Comparison of ENCODE assay signal across 16 cellular contexts in genomic region chr3:127691494-127691893, GRCh38. TPM values are rescaled to one million over a fixed set of nuclear protein-coding genes. Genes with fewer than 3 reads are reported as not detected.
DNase-seq lines count a peak whose midpoint lies in the region; ATAC-seq and TF ChIP-seq lines count a peak whose summit lies in the region.
"Had no signal": no experiment of that assay in that cellular context is flagged by ENCODE, and none has a peak within 500 bp of the region (broad histone marks: within the 10 kb centered on the region; RNA-seq: fewer than 3 reads in every experiment).

No MANE protein-coding gene starts in this region.

- H3K9me3 ChIP-seq in stomach smooth muscle (ENCODE audit: control insufficient read depth in 2 of 2, low read length in 2 of 2): no peaks in the 10 kb centered on the region
- H3K9me3 ChIP-seq: esophagus squamous epithelium had no signal

- H3K4ac ChIP-seq in mesendoderm (ENCODE audit: low read depth, low read length): no peak overlapping the region

- H3K56ac ChIP-seq in mesendoderm (ENCODE audit: low read length): peak overlapping the region; percentile 53

- no peaks in the 10 kb centered on the region for H3K79me2 ChIP-seq in mesendoderm (ENCODE audit: control insufficient read depth, insufficient read depth, low read length)

- no peak for TF ChIP-seq CTCF in chondrocyte (IDR thresholded peaks at IDR 0.05)
- no peak for TF ChIP-seq CTCF in activated CD8-positive, alpha-beta T cell treated with anti-CD3 and anti-CD28 coated beads for 36 hours (IDR thresholded peaks at IDR 0.05)

- H3K4me3 Mint-ChIP-seq in chondrocyte (ENCODE audit: unreplicated experiment): no peak overlapping the region
- H3K4me3 Mint-ChIP-seq in activated CD8-positive, alpha-beta T cell treated with anti-CD3 and anti-CD28 coated beads for 36 hours: no peak overlapping the region
- H3K4me3 Mint-ChIP-seq in activated T-cell treated with anti-CD3 and anti-CD28 coated beads, Interleukin-2, amount 50 U/mL, for 24 hours: no peak overlapping the region
- H3K4me3 Mint-ChIP-seq: activated CD4-positive, alpha-beta T cell treated with anti-CD3 and anti-CD28 coated beads, Interleukin-2, amount 10 ng/mL, durations not matched to agents 24 days and 14 days; activated T-cell treated with anti-CD3 and anti-CD28 coated beads, Interleukin-2, amount 50 U/mL, for 4 hours; CD8-positive, alpha-beta memory T cell; mesothelial cell of epicardium had no signal

- no peak overlapping the region for H2BK15ac ChIP-seq in mesendoderm (replicated peaks; ENCODE audit: low read depth)

- no peaks in the 10 kb centered on the region for H3K79me1 ChIP-seq in mesendoderm (ENCODE audit: low read length)

- peak; percentile 32 for DNase-seq in KBM-7
- DNase-seq in chondrocyte (ENCODE audit: low spot score): peak; percentile 71
- DNase-seq in mesendoderm: no peak
- DNase-seq in activated CD8-positive, alpha-beta T cell treated with anti-CD3 and anti-CD28 coated beads for 36 hours: no peak
- DNase-seq in stimulated activated CD4-positive, alpha-beta T cell treated with anti-CD3 and anti-CD28 coated beads, Interleukin-2, amount 100 ng/mL, for 24 hours: no peak
- DNase-seq in activated T-cell treated with anti-CD3 and anti-CD28 coated beads, Interleukin-2, amount 50 U/mL, for 24 hours: no peak
- DNase-seq: activated T-cell treated with anti-CD3 and anti-CD28 coated beads, Interleukin-2, amount 50 U/mL, for 4 hours; cortex of kidney; esophagus squamous epithelium; GDM1; NCI-H2081 treated with DMSO at 0.1 percent for 48 hours; T-helper 9 cell had no signal

- H4K5ac ChIP-seq in mesendoderm (ENCODE audit: low read length): no peak overlapping the region

- H3K4me1 ChIP-seq in mesendoderm (ENCODE audit: control insufficient read depth, low read depth, low read length) (peaks cover 2% of the 10 kb centered on the region), stomach smooth muscle (ENCODE audit: control insufficient read depth, insufficient read depth, low read length) (peaks cover 47% of the 10 kb centered on the region)

- H3K36me3 ChIP-seq in mesendoderm (ENCODE audit: control insufficient read depth, insufficient read depth, low read length): no peaks in the 10 kb centered on the region
- H3K36me3 ChIP-seq in stomach smooth muscle (ENCODE audit: control insufficient read depth in 2 of 2, insufficient read depth in 2 of 2, low read length in 2 of 2): peaks cover 9 to 16% of the 10 kb centered on the region in 2 donors

- no peak overlapping the region for H4K8ac ChIP-seq in mesendoderm (ENCODE audit: low read depth, low read length)

- H3K9ac ChIP-seq in mesendoderm (ENCODE audit: low read length): no peak overlapping the region
- H3K9ac ChIP-seq in stomach smooth muscle (ENCODE audit: low read length in 2 of 2): peak overlapping the region in 1 of 2 donors; percentile 58

- H3K4me3 ChIP-seq in mesendoderm (ENCODE audit: low read length): no peak overlapping the region
- H3K4me3 ChIP-seq in stomach smooth muscle (ENCODE audit: low read length in 2 of 2): no peak overlapping the region
- H3K4me3 ChIP-seq: esophagus squamous epithelium had no signal

- POLR2A ChIA-PET in activated CD8-positive, alpha-beta T cell treated with anti-CD3 and anti-CD28 coated beads for 36 hours (lab: Charles Lee): no interaction called here

- no peak overlapping the region for H3K27ac Mint-ChIP-seq in chondrocyte (ENCODE audit: unreplicated experiment)
- H3K27ac Mint-ChIP-seq in activated CD8-positive, alpha-beta T cell treated with anti-CD3 and anti-CD28 coated beads for 36 hours: no peak overlapping the region
- H3K27ac Mint-ChIP-seq in activated T-cell treated with anti-CD3 and anti-CD28 coated beads, Interleukin-2, amount 50 U/mL, for 24 hours: no peak overlapping the region
- H3K27ac Mint-ChIP-seq: activated CD4-positive, alpha-beta T cell treated with anti-CD3 and anti-CD28 coated beads, Interleukin-2, amount 10 ng/mL, durations not matched to agents 24 days and 14 days; mesothelial cell of epicardium had no signal

- in situ Hi-C loops in KBM-7 (cut with MboI; ENCODE audit: low pct_unique_long_range_greater_than_20kb, low sequenced_read_pairs): no loop called here

- H3K27ac ChIP-seq in mesendoderm (ENCODE audit: low read depth, low read length) (no peak overlapping the region), stomach smooth muscle (ENCODE audit: low read length) (peak overlapping the region; percentile 80)

- no peaks in the 10 kb centered on the region for H3K27me3 Mint-ChIP-seq in chondrocyte (ENCODE audit: low read depth)
- H3K27me3 Mint-ChIP-seq in activated CD8-positive, alpha-beta T cell treated with anti-CD3 and anti-CD28 coated beads for 36 hours: no peaks in the 10 kb centered on the region
- H3K27me3 Mint-ChIP-seq in activated T-cell treated with anti-CD3 and anti-CD28 coated beads, Interleukin-2, amount 50 U/mL, for 24 hours: no peaks in the 10 kb centered on the region
- H3K27me3 Mint-ChIP-seq: activated CD4-positive, alpha-beta T cell treated with anti-CD3 and anti-CD28 coated beads, Interleukin-2, amount 10 ng/mL, durations not matched to agents 24 days and 14 days; CD8-positive, alpha-beta memory T cell had no signal

- peaks cover 4% of the 10 kb centered on the region for H3K36me3 Mint-ChIP-seq in chondrocyte (ENCODE audit: low read depth)
- no peaks in the 10 kb centered on the region for H3K36me3 Mint-ChIP-seq in activated CD8-positive, alpha-beta T cell treated with anti-CD3 and anti-CD28 coated beads for 36 hours (ENCODE audit: low read depth)
- no peaks in the 10 kb centered on the region for H3K36me3 Mint-ChIP-seq in activated T-cell treated with anti-CD3 and anti-CD28 coated beads, Interleukin-2, amount 50 U/mL, for 24 hours (ENCODE audit: low read depth)
- H3K36me3 Mint-ChIP-seq: CD8-positive, alpha-beta memory T cell; mesothelial cell of epicardium had no signal

- H2AK5ac ChIP-seq in mesendoderm (ENCODE audit: low read length): no peak overlapping the region

- no peak overlapping the region for H3K4me2 ChIP-seq in mesendoderm (ENCODE audit: low read length)

- no peak overlapping the region for H2BK120ac ChIP-seq in mesendoderm (ENCODE audit: low read depth, low read length)

- peaks cover 13% of the 10 kb centered on the region for H3K4me1 Mint-ChIP-seq in chondrocyte (ENCODE audit: low read depth)
- H3K4me1 Mint-ChIP-seq in activated CD8-positive, alpha-beta T cell treated with anti-CD3 and anti-CD28 coated beads for 36 hours (ENCODE audit: low read depth): no peaks in the 10 kb centered on the region
- no peaks in the 10 kb centered on the region for H3K4me1 Mint-ChIP-seq in activated T-cell treated with anti-CD3 and anti-CD28 coated beads, Interleukin-2, amount 50 U/mL, for 24 hours (ENCODE audit: low read depth)
- H3K4me1 Mint-ChIP-seq: activated CD4-positive, alpha-beta T cell treated with anti-CD3 and anti-CD28 coated beads, Interleukin-2, amount 10 ng/mL, durations not matched to agents 24 days and 14 days; CD8-positive, alpha-beta memory T cell had no signal

- no peaks in the 10 kb centered on the region for H3K27me3 ChIP-seq in mesendoderm (ENCODE audit: insufficient read depth, low read length, poor library complexity)
- H3K27me3 ChIP-seq in stomach smooth muscle (ENCODE audit: control insufficient read depth in 1 of 2, insufficient read depth in 2 of 2, low read length in 2 of 2): no peaks in the 10 kb centered on the region
- H3K27me3 ChIP-seq: esophagus squamous epithelium had no signal

- H3K9me3 Mint-ChIP-seq in chondrocyte (ENCODE audit: low read depth): no peaks in the 10 kb centered on the region
- H3K9me3 Mint-ChIP-seq in activated CD8-positive, alpha-beta T cell treated with anti-CD3 and anti-CD28 coated beads for 36 hours: no peaks in the 10 kb centered on the region
- H3K9me3 Mint-ChIP-seq in activated T-cell treated with anti-CD3 and anti-CD28 coated beads, Interleukin-2, amount 50 U/mL, for 24 hours: no peaks in the 10 kb centered on the region
- H3K9me3 Mint-ChIP-seq: activated CD4-positive, alpha-beta T cell treated with anti-CD3 and anti-CD28 coated beads, Interleukin-2, amount 10 ng/mL, durations not matched to agents 24 days and 14 days; activated T-cell treated with anti-CD3 and anti-CD28 coated beads, Interleukin-2, amount 50 U/mL, for 4 hours; CD8-positive, alpha-beta memory T cell; mesothelial cell of epicardium had no signal

- H2BK5ac ChIP-seq in mesendoderm (ENCODE audit: low read length): no peak overlapping the region

- CTCF ChIA-PET in activated CD8-positive, alpha-beta T cell treated with anti-CD3 and anti-CD28 coated beads for 36 hours (lab: Charles Lee): interaction anchor here (1.5 kb wide), 1 partner anchor 116 kb away, joined by 3 read pairs; no protein-coding TSS in a partner anchor

- no CpG with 5 or more reads among the region's 8 CpGs for WGBS in mesendoderm (ENCODE audit: extremely low coverage, insufficient coverage, low lambda C conversion rate)

- no peak overlapping the region for H3K18ac ChIP-seq in mesendoderm (ENCODE audit: low read length)

- intact Hi-C loops in activated CD8-positive, alpha-beta T cell treated with anti-CD3 and anti-CD28 coated beads for 36 hours (cut with micrococcal nuclease): loop anchor here (10.0 kb wide), 1 partner anchor 143 kb away; no protein-coding TSS in a partner anchor

- ATAC-seq in activated CD8-positive, alpha-beta T cell treated with anti-CD3 and anti-CD28 coated beads for 36 hours: no peak
- ATAC-seq: activated T-cell treated with anti-CD3 and anti-CD28 coated beads, Interleukin-2, amount 50 U/mL, for 4 hours had no signal

- no peak overlapping the region for H3K23ac ChIP-seq in mesendoderm (ENCODE audit: low read length)

RNA-seq across cellular contexts. Expression of gene ABTB1, which starts 18.7 kb away (rescaled TPM):
- total RNA-seq in chondrocyte: 18.1 to 27.2 TPM (median 26.7 TPM) in 3 replicates
- polyA plus RNA-seq in mesendoderm (2013, experiment 1 of 2): 1.5 TPM
- 1.1 TPM for polyA plus RNA-seq in mesendoderm (2013, experiment 2 of 2)
- total RNA-seq in activated CD8-positive, alpha-beta T cell treated with anti-CD3 and anti-CD28 coated beads for 36 hours: 10 to 100 TPM in 1 of 2 experiments, 1 to 10 TPM in 1; 9.7 to 10.6 TPM

Comparison
In these comparisons a context has a peak if more than half of its experiments do, and no peak if none do; other contexts are left out.
1. DNase-seq: peak in KBM-7 (single experiment) and chondrocyte (single experiment); none in mesendoderm (single experiment), activated CD8-positive, alpha-beta T cell treated with anti-CD3 and anti-CD28 coated beads for 36 hours (single experiment), stimulated activated CD4-positive, alpha-beta T cell treated with anti-CD3 and anti-CD28 coated beads, Interleukin-2, amount 100 ng/mL, for 24 hours (0 of 2) and activated T-cell treated with anti-CD3 and anti-CD28 coated beads, Interleukin-2, amount 50 U/mL, for 24 hours (single experiment).